Comparison of ENCODE assay signal across 18 cellular contexts in genomic region chr1:16293568-16293967, GRCh38. TPM values are rescaled to one million over a fixed set of nuclear protein-coding genes. Genes with fewer than 3 reads are reported as not detected.
DNase-seq lines count a peak whose midpoint lies in the region; ATAC-seq and TF ChIP-seq lines count a peak whose summit lies in the region.
"Had no signal": no experiment of that assay in that cellular context is flagged by ENCODE, and none has a peak within 500 bp of the region (broad histone marks: within the 10 kb centered on the region; RNA-seq: fewer than 3 reads in every experiment).

No MANE protein-coding gene starts in this region.

- H3K36me3 ChIP-seq in Panc1 (ENCODE audit: control insufficient read depth, insufficient read depth, low read length) = no peaks in the 10 kb centered on the region
- peaks cover 0 to 25% (median 11%) of the 10 kb centered on the region in 5 donors for H3K36me3 ChIP-seq in subcutaneous abdominal adipose tissue (ENCODE audit: control insufficient read depth in 5 of 5, insufficient read depth in 5 of 5, low read length in 5 of 5)

- H3K4me1 ChIP-seq in Panc1 (ENCODE audit: control insufficient read depth, insufficient read depth, low read length) = no peaks in the 10 kb centered on the region
- peaks cover 0 to 26% (median 9%) of the 10 kb centered on the region in 5 donors for H3K4me1 ChIP-seq in subcutaneous abdominal adipose tissue (ENCODE audit: control insufficient read depth in 5 of 5, insufficient read depth in 5 of 5, low read length in 5 of 5)

- no peak overlapping the region for H3K4me3 ChIP-seq in Panc1 (ENCODE audit: low read depth in 2 of 2, low read length in 2 of 2)
- H3K4me3 ChIP-seq in subcutaneous abdominal adipose tissue (ENCODE audit: low read depth in 1 of 5, low read length in 5 of 5) = no peak overlapping the region
- H3K4me3 ChIP-seq: gastroesophageal sphincter, K562, stomach had no signal

- peak; percentile 46 for DNase-seq in SKM-1 treated with dmso at 0.1 percent for 144 hours (lab: John Stamatoyannopoulos, UW; ENCODE audit: unreplicated experiment)
- DNase-seq in SKM-1 (lab: John Stamatoyannopoulos, UW; ENCODE audit: unreplicated experiment) = no peak
- no peak for DNase-seq in Panc1 (ENCODE audit: low read depth, low spot score)
- peak; percentile 21 for DNase-seq in globus pallidus (ENCODE audit: low spot score)
- DNase-seq in activated CD8-positive, alpha-beta memory T cell treated with anti-CD3 and anti-CD28 coated beads, Interleukin-2, amount 50 U/mL, for 48 hours = no peak
- no peak for DNase-seq in NCI-H1105 treated with DMSO at 0.1 percent for 48 hours (lab: John Stamatoyannopoulos, UW)
- no peak for DNase-seq in NCI-H1694 treated with DMSO at 0.1 percent for 48 hours (lab: John Stamatoyannopoulos, UW)
- DNase-seq: activated CD4-positive, CD25-positive, alpha-beta regulatory T cell treated with anti-CD3 and anti-CD28 coated beads, Interleukin-2, amount 50 U/mL, for 72 hours; CD4-positive, CD25-positive, alpha-beta regulatory T cell; HCEC 1CT; NCI-H1694; NCI-H510A treated with DMSO at 0.1 percent for 48 hours; stomach had no signal

- in situ Hi-C loops in Panc1 (cut with HindIII; ENCODE audit: low pct_unique_long_range_greater_than_20kb, low sequenced_read_pairs) = no loop called here

- ATAC-seq in Panc1 = no peak
- ATAC-seq: activated naive CD4-positive, alpha-beta T cell treated with anti-CD3 and anti-CD28 coated beads, Interleukin-2, amount 50 U/mL, for 72 hours; gastroesophageal sphincter; K562 had no signal

- CTCF ChIA-PET in Panc1 (lab: Charles Lee) = interaction anchor here (0.6 kb wide), 1 partner anchor 68 kb away, joined by 4 read pairs; no protein-coding TSS in a partner anchor

- H3K9ac ChIP-seq in subcutaneous abdominal adipose tissue (ENCODE audit: low read length in 5 of 5) = no peak overlapping the region

- no peak for TF ChIP-seq CTCF in Panc1 (IDR thresholded peaks at IDR 0.05)

- intact Hi-C loops in Panc1 (cut with micrococcal nuclease; ENCODE audit: unreplicated experiment) = no loop called here

- H3K27me3 ChIP-seq in Panc1 (ENCODE audit: control insufficient read depth, insufficient read depth, low read length) = no peaks in the 10 kb centered on the region
- no peaks in the 10 kb centered on the region for H3K27me3 ChIP-seq in subcutaneous abdominal adipose tissue (ENCODE audit: control insufficient read depth in 5 of 5, insufficient read depth in 4 of 5, low read length in 5 of 5)
- H3K27me3 ChIP-seq: gastroesophageal sphincter, stomach had no signal

- H3K27ac ChIP-seq in Panc1 (ENCODE audit: low read length) (no peak overlapping the region), subcutaneous abdominal adipose tissue (ENCODE audit: low read depth, low read length) (peak overlapping the region; percentile 32)
- H3K27ac ChIP-seq: 22Rv1 had no signal

- POLR2A ChIA-PET in Panc1 (lab: Charles Lee) = no interaction called here

- H3K9me3 ChIP-seq in Panc1 (ENCODE audit: control insufficient read depth, insufficient read depth, low read depth, low read length) (no peaks in the 10 kb centered on the region), subcutaneous abdominal adipose tissue (ENCODE audit: control insufficient read depth in 5 of 5, low read length in 5 of 5) (no peaks in the 10 kb centered on the region)
- H3K9me3 ChIP-seq: gastroesophageal sphincter, stomach had no signal

- BruUV-seq in Panc1 (replicated peaks; lab: Mats Ljungman, UMichigan) = TSS peak; percentile 29

RNA-seq across cellular contexts. Expression of gene CPLANE2, which starts 56.6 kb away (rescaled TPM):
- 17.8 TPM for total RNA-seq in Panc1 (2021; ENCODE audit: unreplicated experiment)
- polyA plus RNA-seq in Panc1 (2012; ENCODE audit: insufficient read length) = 13.0 TPM

RNA-seq across cellular contexts. Expression of gene FBXO42, which starts 58.7 kb away (rescaled TPM):
- 25.7 TPM for total RNA-seq in Panc1 (2021; ENCODE audit: unreplicated experiment)
- polyA plus RNA-seq in Panc1 (2012; ENCODE audit: insufficient read length) = 14.2 TPM

Comparison
In these comparisons a context has a peak if more than half of its experiments do, and no peak if none do; other contexts are left out.
1. DNase-seq: peak in SKM-1 treated with dmso at 0.1 percent for 144 hours (single experiment) and globus pallidus (single experiment); none in SKM-1 (single experiment), Panc1 (single experiment), activated CD8-positive, alpha-beta memory T cell treated with anti-CD3 and anti-CD28 coated beads, Interleukin-2, amount 50 U/mL, for 48 hours (single experiment), NCI-H1105 treated with DMSO at 0.1 percent for 48 hours (single experiment) and NCI-H1694 treated with DMSO at 0.1 percent for 48 hours (single experiment).